In genomic region chr10:35572583-35572982, GRCh38 we compare ENCODE assay signal across 27 cellular contexts. TPM values are rescaled to one million over a fixed set of nuclear protein-coding genes. Genes with fewer than 3 reads are reported as not detected.
"Had no signal": no experiment of that assay in that cellular context is flagged by ENCODE, and none has a peak within 500 bp of the region (broad histone marks: within the 10 kb centered on the region; RNA-seq: fewer than 3 reads in every experiment).

No MANE protein-coding gene starts in this region.

- H3K4me1 Mint-ChIP-seq: stimulated activated naive B cell treated with anti-CD40 and anti-IgM and Interleukin-4, amounts not matched to agents 10 μg/mL and 1 μg/mL and 100 μg/mL, for 72 hours; stimulated activated naive CD8-positive, alpha-beta T cell treated with anti-CD3 and anti-CD28 coated beads, Interleukin-15, amount 100 ng/mL, for 72 hours had no signal

- H3K27ac ChIP-seq: epithelial cell of prostate, esophagus muscularis mucosa, heart right ventricle, psoas muscle, thoracic aorta, transverse colon had no signal

- H3K4me3 ChIP-seq: esophagus muscularis mucosa, heart right ventricle, lung, psoas muscle, thoracic aorta, transverse colon had no signal

- ATAC-seq: heart right ventricle; left lobe of liver; naive thymus-derived CD4-positive, alpha-beta T cell; psoas muscle; sciatic nerve; stimulated activated naive B cell treated with anti-CD40 and anti-IgM and Interleukin-4, amounts not matched to agents 10 μg/mL and 1 μg/mL and 100 μg/mL, for 72 hours; stimulated activated naive CD8-positive, alpha-beta T cell treated with anti-CD3 and anti-CD28 coated beads, Interleukin-15, amount 100 ng/mL, for 72 hours had no signal

- DNase-seq: effector memory CD4-positive, alpha-beta T cell; heart right ventricle; hypothalamus; islet precursor cell; naive thymus-derived CD4-positive, alpha-beta T cell; nephron progenitor cell; psoas muscle; retina; stimulated activated CD4-positive, alpha-beta T cell treated with anti-CD3 and anti-CD28 coated beads, Interleukin-2, amount 100 ng/mL, for 24 hours; stimulated activated CD4-positive, alpha-beta T cell treated with anti-CD3 and anti-CD28 coated beads, Interleukin-4, amount 100 ng/mL, for 4 hours; stimulated activated naive B cell treated with anti-CD40 and anti-IgM and Interleukin-4, amounts not matched to agents 10 μg/mL and 1 μg/mL and 100 μg/mL, for 72 hours; stimulated activated naive CD8-positive, alpha-beta T cell treated with anti-CD3 and anti-CD28 coated beads, Interleukin-15, amount 100 ng/mL, for 72 hours; transverse colon had no signal

- H3K9me3 ChIP-seq: esophagus muscularis mucosa, heart right ventricle, psoas muscle, thoracic aorta, transverse colon had no signal

- H3K4me1 ChIP-seq: esophagus muscularis mucosa, psoas muscle, transverse colon had no signal

- H3K27me3 Mint-ChIP-seq: central memory CD8-positive, alpha-beta T cell; naive thymus-derived CD4-positive, alpha-beta T cell; stimulated activated naive B cell treated with anti-CD40 and anti-IgM and Interleukin-4, amounts not matched to agents 10 μg/mL and 1 μg/mL and 100 μg/mL, for 72 hours; stimulated activated naive CD8-positive, alpha-beta T cell treated with anti-CD3 and anti-CD28 coated beads, Interleukin-15, amount 100 ng/mL, for 72 hours had no signal

- H3K9me3 Mint-ChIP-seq: stimulated activated naive B cell treated with anti-CD40 and anti-IgM and Interleukin-4, amounts not matched to agents 10 μg/mL and 1 μg/mL and 100 μg/mL, for 72 hours had no signal

- H3K4me3 Mint-ChIP-seq: central memory CD8-positive, alpha-beta T cell; naive thymus-derived CD4-positive, alpha-beta T cell; nephron progenitor cell; stimulated activated naive B cell treated with anti-CD40 and anti-IgM and Interleukin-4, amounts not matched to agents 10 μg/mL and 1 μg/mL and 100 μg/mL, for 72 hours; stimulated activated naive CD8-positive, alpha-beta T cell treated with anti-CD3 and anti-CD28 coated beads, Interleukin-15, amount 100 ng/mL, for 72 hours had no signal

- H3K27ac Mint-ChIP-seq: nephron progenitor cell; stimulated activated naive CD8-positive, alpha-beta T cell treated with anti-CD3 and anti-CD28 coated beads, Interleukin-15, amount 100 ng/mL, for 72 hours had no signal

- H3K27me3 ChIP-seq: esophagus muscularis mucosa, heart right ventricle, transverse colon had no signal

RNA-seq across cellular contexts. Expression of gene GJD4, which starts 32.6 kb away (rescaled TPM):
- total RNA-seq: esophagus muscularis mucosa; frontal cortex; glomerular endothelial cell; heart right ventricle; left lobe of liver; lung; mesenteric fat pad; mononuclear cell; naive thymus-derived CD4-positive, alpha-beta T cell; omental fat pad; psoas muscle; sciatic nerve; subcutaneous adipose tissue; thoracic aorta; transverse colon; ureter had no signal
- polyA plus RNA-seq: naive thymus-derived CD4-positive, alpha-beta T cell had no signal
